Comparison of ENCODE assay signal across 9 cellular contexts in the genomic region with DNA sequence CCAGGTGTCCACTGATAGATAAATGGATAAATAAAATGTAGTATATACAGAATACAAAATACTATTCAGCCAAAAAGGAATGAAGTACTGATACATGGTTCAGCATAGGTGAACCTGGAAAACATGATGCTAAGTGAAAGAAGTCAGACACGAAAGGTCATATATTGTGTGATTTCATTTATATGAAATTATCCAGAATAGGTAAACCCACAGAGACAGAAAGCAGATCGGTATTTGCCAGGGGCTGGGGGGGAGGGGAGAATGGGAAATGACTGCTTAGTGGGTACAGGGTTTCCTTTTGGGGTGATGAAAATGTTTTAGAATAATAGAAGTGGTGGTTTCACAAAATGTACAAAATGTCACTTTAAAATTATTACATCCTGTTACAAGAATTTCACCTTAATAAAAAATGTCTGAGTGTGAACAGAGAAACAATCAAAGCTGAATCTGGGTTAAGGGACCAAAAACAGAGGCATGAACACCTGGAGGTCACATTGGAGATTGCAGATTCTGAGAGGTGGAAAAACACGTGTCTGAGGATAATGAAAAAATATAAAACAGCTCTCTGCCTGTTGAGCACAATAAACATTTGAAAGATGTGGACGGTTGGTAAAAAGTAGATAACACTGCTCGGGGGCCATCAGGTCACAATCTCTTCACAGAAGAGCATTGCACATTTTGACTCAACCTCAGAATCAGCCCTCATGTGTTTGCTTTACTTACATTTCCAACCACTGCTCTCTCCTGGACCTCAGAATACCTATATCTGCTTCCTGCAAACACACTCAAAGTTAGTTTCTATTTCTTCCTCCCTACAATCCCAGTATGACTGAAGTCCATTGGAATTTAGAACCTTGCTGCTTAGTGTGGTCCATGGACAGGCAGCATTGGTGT. TPM values are rescaled to one million over a fixed set of nuclear protein-coding genes. Genes with fewer than 3 reads are reported as not detected.
DNase-seq lines count a peak whose midpoint lies in the region; ATAC-seq and TF ChIP-seq lines count a peak whose summit lies in the region.
"Had no signal": no experiment of that assay in that cellular context is flagged by ENCODE, and none has a peak within 500 bp of the region (broad histone marks: within the 10 kb centered on the region; RNA-seq: fewer than 3 reads in every experiment).

No MANE protein-coding gene starts in this region.

- H4K20me1 ChIP-seq in neural progenitor cell (ENCODE audit: low read depth): no peaks in the 10 kb centered on the region

- peak; percentile 20 for TF ChIP-seq CTCF in neural progenitor cell (IDR thresholded peaks at IDR 0.05)

- H3K4me3 Mint-ChIP-seq in neural progenitor cell: no peak overlapping the region

- no peaks in the 10 kb centered on the region for H3F3A ChIP-seq in neural progenitor cell (ENCODE audit: low read depth)

- H3K27me3 Mint-ChIP-seq in neural progenitor cell (ENCODE audit: insufficient read depth, low read depth): peaks cover 2% of the 10 kb centered on the region

- no peak overlapping the region for H3K4me2 ChIP-seq in neural progenitor cell

- H3K36me3 Mint-ChIP-seq in activated naive CD4-positive, alpha-beta T cell treated with anti-CD3 and anti-CD28 coated beads, Interleukin-2, amount 50 U/mL, for 72 hours: peaks cover 51 to 74% of the 10 kb centered on the region in 2 donors
- H3K36me3 Mint-ChIP-seq in neural progenitor cell: no peaks in the 10 kb centered on the region

- H3K4me3 ChIP-seq in neural progenitor cell: no peak overlapping the region

- peaks cover under 1 to 8% of the 10 kb centered on the region in 2 donors for H3K9me3 Mint-ChIP-seq in activated naive CD4-positive, alpha-beta T cell treated with anti-CD3 and anti-CD28 coated beads, Interleukin-2, amount 50 U/mL, for 72 hours
- peaks cover 6% of the 10 kb centered on the region for H3K9me3 Mint-ChIP-seq in neural progenitor cell

- ATAC-seq in GM18505 (IDR thresholded peaks at IDR 0.05; ENCODE audit: unreplicated experiment): no peak
- peak; percentile 80 to 83 for ATAC-seq in activated naive CD4-positive, alpha-beta T cell treated with anti-CD3 and anti-CD28 coated beads, Interleukin-2, amount 50 U/mL, for 72 hours

- no peaks in the 10 kb centered on the region for H3K27me3 ChIP-seq in neural progenitor cell

- peak; percentile 44 for DNase-seq in HT1080 (ENCODE audit: low read depth)
- peak in 1 of 2 donors; percentile 26 for DNase-seq in activated naive CD4-positive, alpha-beta T cell treated with anti-CD3 and anti-CD28 coated beads, Interleukin-2, amount 50 U/mL, for 72 hours (ENCODE audit: low spot score in 2 of 2)
- no peak for DNase-seq in neural progenitor cell (ENCODE audit: low spot score)
- no peak for DNase-seq in activated CD4-positive, CD25-positive, alpha-beta regulatory T cell treated with anti-CD3 and anti-CD28 coated beads, Interleukin-2, amount 50 U/mL, for 72 hours
- DNase-seq in HCEC 1CT: no peak
- DNase-seq in NCI-H69 (lab: John Stamatoyannopoulos, UW): no peak
- no peak for DNase-seq in AG08396 (ENCODE audit: low spot score)
- DNase-seq: NCI-H510A had no signal

- H2AFZ ChIP-seq in neural progenitor cell (replicated peaks): peak overlapping the region; percentile 37

- peak overlapping the region; percentile 94 to 97 for H3K27ac Mint-ChIP-seq in activated naive CD4-positive, alpha-beta T cell treated with anti-CD3 and anti-CD28 coated beads, Interleukin-2, amount 50 U/mL, for 72 hours
- H3K27ac Mint-ChIP-seq in neural progenitor cell: no peak overlapping the region

- no peak overlapping the region for H3K9ac ChIP-seq in neural progenitor cell

- no peaks in the 10 kb centered on the region for H3K9me3 ChIP-seq in neural progenitor cell (ENCODE audit: low read depth)

- TF ChIP-seq POLR2A in GM18505 (IDR thresholded peaks at IDR 0.05; ENCODE audit: borderline replicate concordance, extremely low read depth, insufficient read depth, insufficient read length): peak; percentile 48

- H3K4me1 ChIP-seq in neural progenitor cell: no peaks in the 10 kb centered on the region

- H3K79me2 ChIP-seq in neural progenitor cell (ENCODE audit: low read depth): no peaks in the 10 kb centered on the region

- no peaks in the 10 kb centered on the region for H3K4me1 Mint-ChIP-seq in neural progenitor cell

- no peaks in the 10 kb centered on the region for H3K36me3 ChIP-seq in neural progenitor cell

- no peak overlapping the region for H3K27ac ChIP-seq in neural progenitor cell

RNA-seq across cellular contexts. Expression of a gene that starts 3.3 kb away (rescaled TPM):
- total RNA-seq in HT1080 (2014; rRNA removed; shearing (Covaris generic)): not detected in 2 replicates
- not detected in 2 replicates for polyA plus RNA-seq in HT1080 (2015; cell fraction: cytosol; rRNA removed)
- polyA plus RNA-seq in HT1080 (2015; cell fraction: nucleus; rRNA removed): not detected in 2 replicates
- total RNA-seq in activated naive CD4-positive, alpha-beta T cell treated with anti-CD3 and anti-CD28 coated beads, Interleukin-2, amount 50 U/mL, for 72 hours: 10 to 100 TPM; 48.3 to 55.2 TPM
- not detected in 2 replicates for total RNA-seq in neural progenitor cell (ENCODE audit: low replicate concordance)

RNA-seq across cellular contexts. Expression of a gene that starts 59.5 kb away (rescaled TPM):
- total RNA-seq in HT1080 (2014; rRNA removed; shearing (Covaris generic)): not detected in 2 replicates
- polyA plus RNA-seq in HT1080 (2015; cell fraction: cytosol; rRNA removed): not detected in 2 replicates
- polyA plus RNA-seq in HT1080 (2015; cell fraction: nucleus; rRNA removed): not detected in 2 replicates
- total RNA-seq in activated naive CD4-positive, alpha-beta T cell treated with anti-CD3 and anti-CD28 coated beads, Interleukin-2, amount 50 U/mL, for 72 hours: 10 to 100 TPM; 14.9 to 37.0 TPM
- not detected in 2 replicates for total RNA-seq in neural progenitor cell (ENCODE audit: low replicate concordance)

Comparison
In these comparisons a context has a peak if more than half of its experiments do, and no peak if none do; other contexts are left out.
1. RNA of a gene that starts 3.3 kb away (total RNA-seq): 48.3 to 55.2 TPM in activated naive CD4-positive, alpha-beta T cell treated with anti-CD3 and anti-CD28 coated beads, Interleukin-2, amount 50 U/mL, for 72 hours; not detected in HT1080 and not detected in neural progenitor cell; every median in the first group is over 10 times any median in the second.
2. RNA of a gene that starts 59.5 kb away (total RNA-seq): 14.9 to 37.0 TPM in activated naive CD4-positive, alpha-beta T cell treated with anti-CD3 and anti-CD28 coated beads, Interleukin-2, amount 50 U/mL, for 72 hours; not detected in HT1080 and not detected in neural progenitor cell; every median in the first group is over 10 times any median in the second.